Comparison of ENCODE assay signal across 16 cellular contexts in the genomic region with DNA sequence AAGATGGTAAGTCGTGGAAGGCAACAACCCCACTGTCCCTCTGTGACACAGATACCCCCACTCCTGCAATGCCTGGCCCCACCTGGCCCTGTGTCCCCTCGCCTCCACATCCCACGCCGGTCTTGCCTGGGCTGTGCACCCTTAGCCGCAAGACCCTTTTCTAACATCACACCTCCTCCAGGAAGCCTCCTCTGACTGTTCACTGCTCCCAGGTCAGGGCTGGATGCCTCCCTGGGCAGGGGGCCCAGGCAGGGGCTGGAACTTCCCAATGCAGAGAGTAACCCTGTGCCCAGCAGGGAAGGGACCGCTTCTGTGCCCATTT. TPM values are rescaled to one million over a fixed set of nuclear protein-coding genes. Genes with fewer than 3 reads are reported as not detected.
DNase-seq lines count a peak whose midpoint lies in the region; ATAC-seq, FAIRE-seq and TF ChIP-seq lines count a peak whose summit lies in the region.
"Had no signal": no experiment of that assay in that cellular context is flagged by ENCODE, and none has a peak within 500 bp of the region (broad histone marks: within the 10 kb centered on the region; RNA-seq: fewer than 3 reads in every experiment).

No MANE protein-coding gene starts in this region.

- no peak for DNase-seq in CD4-positive, CD25-positive, alpha-beta regulatory T cell
- DNase-seq in HCT116 (ENCODE audit: low read depth, low spot score): no peak
- DNase-seq in central memory CD8-positive, alpha-beta T cell (ENCODE audit: low spot score in 2 of 2): no peak
- DNase-seq in naive thymus-derived CD8-positive, alpha-beta T cell: no peak
- no peak for DNase-seq in H54 (ENCODE audit: insufficient read length, low spot score)
- no peak for DNase-seq in NCI-H1694 (lab: John Stamatoyannopoulos, UW)
- DNase-seq in GOT3 (lab: John Stamatoyannopoulos, UW): no peak
- DNase-seq in NCI-H345 (lab: John Stamatoyannopoulos, UW): no peak
- DNase-seq: dermis blood vessel endothelial cell, DMS153, hypothalamus, ovary had no signal

- CTCF ChIA-PET in HCT116 (lab: Charles Lee): no interaction called here

- TF ChIP-seq RAD21 in HCT116 (IDR thresholded peaks at IDR 0.05; ENCODE audit: low read depth): no peak

- H3K27me3 ChIP-seq in CD4-positive, CD25-positive, alpha-beta regulatory T cell (ENCODE audit: control insufficient read depth, insufficient read depth, low read length): peaks cover 10% of the 10 kb centered on the region
- H3K27me3 ChIP-seq in HCT116 (ENCODE audit: insufficient read depth, low read length): no peaks in the 10 kb centered on the region
- H3K27me3 ChIP-seq: ovary had no signal

- H2AFZ ChIP-seq in HCT116 (ENCODE audit: low read depth, low read length, poor library complexity, severe bottlenecking): no peak overlapping the region

- H3K79me2 ChIP-seq in HCT116 (ENCODE audit: insufficient read depth, low read length): no peaks in the 10 kb centered on the region

- peak overlapping the region; percentile 100 for H3K4me2 ChIP-seq in HCT116 (ENCODE audit: low read length)

- H3K9ac ChIP-seq in HCT116 (ENCODE audit: low read length): peak overlapping the region; percentile 60; the same call in 1 of the 2 replicates

- no peak for ATAC-seq in CD4-positive, CD25-positive, alpha-beta regulatory T cell (ENCODE audit: low read depth in 2 of 2)
- ATAC-seq in HCT116: no peak
- ATAC-seq in central memory CD8-positive, alpha-beta T cell (replicated peaks; ENCODE audit: extremely low read depth, poor library complexity, severe bottlenecking): no peak
- ATAC-seq in naive thymus-derived CD8-positive, alpha-beta T cell: no peak

- no peak overlapping the region for H3K4me3 ChIP-seq in CD4-positive, CD25-positive, alpha-beta regulatory T cell (ENCODE audit: low read depth, low read length)
- peak overlapping the region in 1 of 2 experiments; percentile 70; a peak in 3 of 4 replicates for H3K4me3 ChIP-seq in HCT116 (replicated peaks in 1 of 2; ENCODE audit: low read depth in 1 of 2, low read length in 2 of 2)
- H3K4me3 ChIP-seq: ovary had no signal

- H4K20me1 ChIP-seq in HCT116 (ENCODE audit: insufficient read depth): no peaks in the 10 kb centered on the region

- H3K27me3 Mint-ChIP-seq in CD4-positive, CD25-positive, alpha-beta regulatory T cell: peaks cover 50% of the 10 kb centered on the region
- peaks cover 84% of the 10 kb centered on the region for H3K27me3 Mint-ChIP-seq in central memory CD8-positive, alpha-beta T cell
- peaks cover 22 to 72% (median 38%) of the 10 kb centered on the region in 5 donors for H3K27me3 Mint-ChIP-seq in naive thymus-derived CD8-positive, alpha-beta T cell

- intact Hi-C loops in HCT116 (cut with micrococcal nuclease): no loop called here

- no peak for TF ChIP-seq POLR2A in HCT116 (IDR thresholded peaks at IDR 0.05; ENCODE audit: borderline replicate concordance, extremely low read depth, insufficient read depth, insufficient read length)
- no peak for TF ChIP-seq POLR2A in H54 (IDR thresholded peaks at IDR 0.05; ENCODE audit: low read depth, low read length)

- peak overlapping the region in 3 of 4 donors; percentile 55 to 73 (median 63) for H3K4me3 Mint-ChIP-seq in CD4-positive, CD25-positive, alpha-beta regulatory T cell
- peak overlapping the region; percentile 21 for H3K4me3 Mint-ChIP-seq in central memory CD8-positive, alpha-beta T cell
- H3K4me3 Mint-ChIP-seq in naive thymus-derived CD8-positive, alpha-beta T cell: peak overlapping the region; percentile 18 to 82 (median 69)

- H3K9me2 ChIP-seq in HCT116 (ENCODE audit: insufficient read depth): no peaks in the 10 kb centered on the region

- POLR2A ChIA-PET in HCT116 (lab: Charles Lee): no interaction called here
- POLR2A ChIA-PET in naive thymus-derived CD8-positive, alpha-beta T cell (lab: Charles Lee): no interaction called here

- H3K27ac ChIP-seq in CD4-positive, CD25-positive, alpha-beta regulatory T cell (ENCODE audit: insufficient read depth, low read length, poor library complexity, severe bottlenecking): no peak overlapping the region
- no peak overlapping the region; the same call in 1 of the 2 replicates for H3K27ac ChIP-seq in HCT116 (ENCODE audit: low read depth, low read length)
- H3K27ac ChIP-seq: ovary had no signal

- no TSS peak for BruUV-seq in HCT116 (replicated peaks; lab: Mats Ljungman, UMichigan)

- H3K27ac Mint-ChIP-seq in CD4-positive, CD25-positive, alpha-beta regulatory T cell: no peak overlapping the region
- H3K27ac Mint-ChIP-seq in central memory CD8-positive, alpha-beta T cell (ENCODE audit: low read depth): no peak overlapping the region
- H3K27ac Mint-ChIP-seq in naive thymus-derived CD8-positive, alpha-beta T cell: no peak overlapping the region

- H3K36me3 ChIP-seq in CD4-positive, CD25-positive, alpha-beta regulatory T cell (ENCODE audit: control insufficient read depth, insufficient read depth, low read length): no peaks in the 10 kb centered on the region
- H3K36me3 ChIP-seq in HCT116 (ENCODE audit: control insufficient read depth in 1 of 2, insufficient read depth in 2 of 2, low read length in 2 of 2): no peaks in the 10 kb centered on the region
- H3K36me3 ChIP-seq: ovary had no signal

- H3K9me3 Mint-ChIP-seq in CD4-positive, CD25-positive, alpha-beta regulatory T cell: no peaks in the 10 kb centered on the region
- H3K9me3 Mint-ChIP-seq in central memory CD8-positive, alpha-beta T cell: no peaks in the 10 kb centered on the region
- no peaks in the 10 kb centered on the region for H3K9me3 Mint-ChIP-seq in naive thymus-derived CD8-positive, alpha-beta T cell

- H3K4me1 ChIP-seq in CD4-positive, CD25-positive, alpha-beta regulatory T cell (ENCODE audit: control insufficient read depth, insufficient read depth, low read length, poor library complexity, severe bottlenecking): peaks cover 8% of the 10 kb centered on the region
- peaks cover 8 to 26% of the 10 kb centered on the region in 2 experiments; a peak in 3 of 4 replicates for H3K4me1 ChIP-seq in HCT116 (ENCODE audit: control insufficient read depth in 1 of 2, insufficient read depth in 2 of 2, low read length in 2 of 2)

- RAD21 ChIA-PET in HCT116 (lab: Charles Lee; ENCODE audit: low non-redundant PET in 1 of 2, low total read pairs in 2 of 2, uncharacterized antibody in 2 of 2, unreplicated experiment in 2 of 2): no interaction called here

- TF ChIP-seq CTCF in HCT116 (IDR thresholded peaks at IDR 0.05 in 2 of 3, conservative IDR thresholded peaks at IDR 0.05 in 1 of 3; ENCODE audit: borderline replicate concordance in 1 of 3, insufficient read depth in 1 of 3, low read depth in 2 of 3, low read length in 2 of 3): no peak

- no peak for FAIRE-seq in H54 (lab: Jason Lieb, UNC)

- no peaks in the 10 kb centered on the region for H3K36me3 Mint-ChIP-seq in CD4-positive, CD25-positive, alpha-beta regulatory T cell
- peaks cover 3% of the 10 kb centered on the region for H3K36me3 Mint-ChIP-seq in central memory CD8-positive, alpha-beta T cell (ENCODE audit: insufficient read depth)
- H3K36me3 Mint-ChIP-seq in naive thymus-derived CD8-positive, alpha-beta T cell: peaks cover 0 to 4% (median 0%) of the 10 kb centered on the region in 3 donors

- no peaks in the 10 kb centered on the region for H3K9me3 ChIP-seq in CD4-positive, CD25-positive, alpha-beta regulatory T cell (ENCODE audit: control insufficient read depth in 2 of 2, low read length in 2 of 2)
- H3K9me3 ChIP-seq in HCT116 (ENCODE audit: control insufficient read depth in 1 of 2, insufficient read depth in 1 of 2, low read depth in 1 of 2, low read length in 2 of 2): no peaks in the 10 kb centered on the region
- H3K9me3 ChIP-seq: ovary had no signal

- H3K4me1 Mint-ChIP-seq in CD4-positive, CD25-positive, alpha-beta regulatory T cell: peaks cover 0 to 12% (median 0%) of the 10 kb centered on the region in 4 donors
- no peaks in the 10 kb centered on the region for H3K4me1 Mint-ChIP-seq in central memory CD8-positive, alpha-beta T cell
- H3K4me1 Mint-ChIP-seq in naive thymus-derived CD8-positive, alpha-beta T cell: peaks cover 0 to 16% (median 11%) of the 10 kb centered on the region in 4 donors

TF ChIP-seq in HCT116, 20 proteins besides CTCF, POLR2A, EP300 and RAD21:
- no peak for TF ChIP-seq YY1 (IDR thresholded peaks at IDR 0.05; ENCODE audit: extremely low read depth, insufficient replicate concordance, low read depth, low read length)
TF ChIP-seq in HCT116: peak in this region for 0.

RNA-seq across cellular contexts. Expression of a gene that starts 1.3 kb away (rescaled TPM):
- total RNA-seq in CD4-positive, CD25-positive, alpha-beta regulatory T cell: 0.07 TPM
- not detected for polyA plus RNA-seq in CD4-positive, CD25-positive, alpha-beta regulatory T cell
- 6.6 TPM for total RNA-seq in HCT116 (2021; ENCODE audit: unreplicated experiment)
- 5.0 and 7.1 TPM in 2 replicates for polyA plus RNA-seq in HCT116 (2012)
- total RNA-seq in naive thymus-derived CD8-positive, alpha-beta T cell: not detected
- not detected for polyA plus RNA-seq in naive thymus-derived CD8-positive, alpha-beta T cell
- total RNA-seq: dermis blood vessel endothelial cell, LHCN-M2, smooth muscle cell, subcutaneous adipose tissue had no signal
- polyA plus RNA-seq: fibroblast of lung, smooth muscle cell had no signal
